Comparison of ENCODE assay signal across 1 cellular context in the genomic region with DNA sequence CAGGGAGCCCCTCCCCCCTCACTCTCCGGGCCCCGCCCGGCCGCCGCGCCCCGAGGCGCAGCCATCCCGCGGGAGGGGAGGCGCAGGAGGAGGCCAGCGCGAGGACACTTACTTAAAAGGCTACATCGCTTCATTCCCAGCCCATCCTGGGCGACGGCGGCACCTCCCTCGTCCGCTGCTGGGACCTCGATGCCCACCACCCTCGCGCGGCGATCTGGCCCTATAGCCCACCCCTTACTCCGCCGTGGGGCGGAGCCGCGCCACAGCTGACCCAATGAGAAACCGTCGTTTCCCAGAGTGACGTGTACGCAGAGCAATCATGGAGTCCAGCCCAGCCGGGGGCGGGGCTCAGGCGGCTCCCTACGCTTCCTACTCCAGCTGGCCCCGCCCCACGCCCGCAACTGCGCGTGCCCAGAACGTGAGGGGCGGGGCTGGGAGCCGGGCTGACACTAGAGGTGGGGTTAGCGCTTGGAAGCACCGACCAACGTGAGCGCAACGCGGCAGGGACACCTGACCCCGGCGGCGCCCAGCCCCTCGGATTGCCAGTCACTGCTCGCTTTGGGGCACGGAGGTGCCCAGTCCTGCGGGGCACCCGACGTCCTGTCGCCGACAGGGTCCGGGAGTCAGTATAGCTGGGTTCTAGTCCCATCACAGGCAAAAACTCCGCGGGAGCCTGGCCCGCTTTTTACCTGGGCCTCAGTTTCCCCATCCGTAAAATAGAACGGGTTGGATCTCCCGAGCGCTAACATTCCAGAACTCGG.
TF ChIP-seq lines count a peak whose summit lies in the region.

A gene (minus strand): TSS at position 222 of the 761 bp plus-strand sequence. CDS start 16,165 bp downstream, outside the sequence.

TF ChIP-seq in HepG2, 621 proteins besides CTCF, POLR2A, EP300 and RAD21 (continued from another document and continues in another):
- TF ChIP-seq, protein P1, sequence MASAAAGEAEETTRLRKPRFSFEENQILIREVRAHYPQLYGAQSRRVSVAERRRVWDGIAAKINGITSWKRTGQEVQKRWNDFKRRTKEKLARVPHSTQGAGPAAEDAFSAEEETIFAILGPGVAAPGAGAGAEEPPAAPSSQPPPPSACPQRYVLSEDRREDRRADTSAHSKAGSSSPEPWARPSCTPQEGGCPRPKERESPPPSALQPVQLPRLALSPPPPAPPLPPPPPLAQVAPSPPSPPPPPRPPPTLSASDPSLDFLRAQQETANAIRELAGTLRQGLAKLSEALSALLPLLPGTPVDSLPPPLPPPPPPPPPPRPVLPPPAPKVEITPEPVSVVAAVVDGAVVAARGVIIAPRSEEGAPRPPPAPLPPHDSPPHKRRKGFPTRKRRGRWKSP (CRISPR knock-in tag; IDR thresholded peaks at IDR 0.05) = peak; percentile 80
- TF ChIP-seq, protein P2, sequence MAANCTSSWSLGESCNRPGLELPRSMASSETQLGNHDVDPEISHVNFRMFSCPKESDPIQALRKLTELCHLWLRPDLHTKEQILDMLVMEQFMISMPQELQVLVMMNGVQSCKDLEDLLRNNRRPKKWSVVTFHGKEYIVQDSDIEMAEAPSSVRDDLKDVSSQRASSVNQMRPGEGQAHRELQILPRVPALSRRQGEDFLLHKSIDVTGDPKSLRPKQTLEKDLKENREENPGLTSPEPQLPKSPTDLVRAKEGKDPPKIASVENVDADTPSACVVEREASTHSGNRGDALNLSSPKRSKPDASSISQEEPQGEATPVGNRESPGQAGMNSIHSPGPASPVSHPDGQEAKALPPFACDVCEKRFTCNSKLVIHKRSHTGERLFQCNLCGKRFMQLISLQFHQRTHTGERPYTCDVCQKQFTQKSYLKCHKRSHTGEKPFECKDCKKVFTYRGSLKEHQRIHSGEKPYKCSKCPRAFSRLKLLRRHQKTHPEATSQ (CRISPR knock-in tag; IDR thresholded peaks at IDR 0.05; ENCODE audit: borderline replicate concordance) = no peak
- TF ChIP-seq, protein P3, sequence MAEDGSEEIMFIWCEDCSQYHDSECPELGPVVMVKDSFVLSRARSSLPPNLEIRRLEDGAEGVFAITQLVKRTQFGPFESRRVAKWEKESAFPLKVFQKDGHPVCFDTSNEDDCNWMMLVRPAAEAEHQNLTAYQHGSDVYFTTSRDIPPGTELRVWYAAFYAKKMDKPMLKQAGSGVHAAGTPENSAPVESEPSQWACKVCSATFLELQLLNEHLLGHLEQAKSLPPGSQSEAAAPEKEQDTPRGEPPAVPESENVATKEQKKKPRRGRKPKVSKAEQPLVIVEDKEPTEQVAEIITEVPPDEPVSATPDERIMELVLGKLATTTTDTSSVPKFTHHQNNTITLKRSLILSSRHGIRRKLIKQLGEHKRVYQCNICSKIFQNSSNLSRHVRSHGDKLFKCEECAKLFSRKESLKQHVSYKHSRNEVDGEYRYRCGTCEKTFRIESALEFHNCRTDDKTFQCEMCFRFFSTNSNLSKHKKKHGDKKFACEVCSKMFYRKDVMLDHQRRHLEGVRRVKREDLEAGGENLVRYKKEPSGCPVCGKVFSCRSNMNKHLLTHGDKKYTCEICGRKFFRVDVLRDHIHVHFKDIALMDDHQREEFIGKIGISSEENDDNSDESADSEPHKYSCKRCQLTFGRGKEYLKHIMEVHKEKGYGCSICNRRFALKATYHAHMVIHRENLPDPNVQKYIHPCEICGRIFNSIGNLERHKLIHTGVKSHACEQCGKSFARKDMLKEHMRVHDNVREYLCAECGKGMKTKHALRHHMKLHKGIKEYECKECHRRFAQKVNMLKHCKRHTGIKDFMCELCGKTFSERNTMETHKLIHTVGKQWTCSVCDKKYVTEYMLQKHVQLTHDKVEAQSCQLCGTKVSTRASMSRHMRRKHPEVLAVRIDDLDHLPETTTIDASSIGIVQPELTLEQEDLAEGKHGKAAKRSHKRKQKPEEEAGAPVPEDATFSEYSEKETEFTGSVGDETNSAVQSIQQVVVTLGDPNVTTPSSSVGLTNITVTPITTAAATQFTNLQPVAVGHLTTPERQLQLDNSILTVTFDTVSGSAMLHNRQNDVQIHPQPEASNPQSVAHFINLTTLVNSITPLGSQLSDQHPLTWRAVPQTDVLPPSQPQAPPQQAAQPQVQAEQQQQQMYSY (CRISPR knock-in tag; IDR thresholded peaks at IDR 0.05) = peak; percentile 27; the same call in 1 of the 2 replicates
- no peak for TF ChIP-seq KDM3A (CRISPR knock-in tag; IDR thresholded peaks at IDR 0.05; ENCODE audit: low read depth)
- peak; percentile 22; the same call in 1 of the 2 replicates for TF ChIP-seq GATA4 (IDR thresholded peaks at IDR 0.05; ENCODE audit: borderline replicate concordance, low read depth)
- TF ChIP-seq RXRA (CRISPR knock-in tag; IDR thresholded peaks at IDR 0.05) = no peak; the same call in 1 of the 2 replicates
- TF ChIP-seq, protein P4, sequence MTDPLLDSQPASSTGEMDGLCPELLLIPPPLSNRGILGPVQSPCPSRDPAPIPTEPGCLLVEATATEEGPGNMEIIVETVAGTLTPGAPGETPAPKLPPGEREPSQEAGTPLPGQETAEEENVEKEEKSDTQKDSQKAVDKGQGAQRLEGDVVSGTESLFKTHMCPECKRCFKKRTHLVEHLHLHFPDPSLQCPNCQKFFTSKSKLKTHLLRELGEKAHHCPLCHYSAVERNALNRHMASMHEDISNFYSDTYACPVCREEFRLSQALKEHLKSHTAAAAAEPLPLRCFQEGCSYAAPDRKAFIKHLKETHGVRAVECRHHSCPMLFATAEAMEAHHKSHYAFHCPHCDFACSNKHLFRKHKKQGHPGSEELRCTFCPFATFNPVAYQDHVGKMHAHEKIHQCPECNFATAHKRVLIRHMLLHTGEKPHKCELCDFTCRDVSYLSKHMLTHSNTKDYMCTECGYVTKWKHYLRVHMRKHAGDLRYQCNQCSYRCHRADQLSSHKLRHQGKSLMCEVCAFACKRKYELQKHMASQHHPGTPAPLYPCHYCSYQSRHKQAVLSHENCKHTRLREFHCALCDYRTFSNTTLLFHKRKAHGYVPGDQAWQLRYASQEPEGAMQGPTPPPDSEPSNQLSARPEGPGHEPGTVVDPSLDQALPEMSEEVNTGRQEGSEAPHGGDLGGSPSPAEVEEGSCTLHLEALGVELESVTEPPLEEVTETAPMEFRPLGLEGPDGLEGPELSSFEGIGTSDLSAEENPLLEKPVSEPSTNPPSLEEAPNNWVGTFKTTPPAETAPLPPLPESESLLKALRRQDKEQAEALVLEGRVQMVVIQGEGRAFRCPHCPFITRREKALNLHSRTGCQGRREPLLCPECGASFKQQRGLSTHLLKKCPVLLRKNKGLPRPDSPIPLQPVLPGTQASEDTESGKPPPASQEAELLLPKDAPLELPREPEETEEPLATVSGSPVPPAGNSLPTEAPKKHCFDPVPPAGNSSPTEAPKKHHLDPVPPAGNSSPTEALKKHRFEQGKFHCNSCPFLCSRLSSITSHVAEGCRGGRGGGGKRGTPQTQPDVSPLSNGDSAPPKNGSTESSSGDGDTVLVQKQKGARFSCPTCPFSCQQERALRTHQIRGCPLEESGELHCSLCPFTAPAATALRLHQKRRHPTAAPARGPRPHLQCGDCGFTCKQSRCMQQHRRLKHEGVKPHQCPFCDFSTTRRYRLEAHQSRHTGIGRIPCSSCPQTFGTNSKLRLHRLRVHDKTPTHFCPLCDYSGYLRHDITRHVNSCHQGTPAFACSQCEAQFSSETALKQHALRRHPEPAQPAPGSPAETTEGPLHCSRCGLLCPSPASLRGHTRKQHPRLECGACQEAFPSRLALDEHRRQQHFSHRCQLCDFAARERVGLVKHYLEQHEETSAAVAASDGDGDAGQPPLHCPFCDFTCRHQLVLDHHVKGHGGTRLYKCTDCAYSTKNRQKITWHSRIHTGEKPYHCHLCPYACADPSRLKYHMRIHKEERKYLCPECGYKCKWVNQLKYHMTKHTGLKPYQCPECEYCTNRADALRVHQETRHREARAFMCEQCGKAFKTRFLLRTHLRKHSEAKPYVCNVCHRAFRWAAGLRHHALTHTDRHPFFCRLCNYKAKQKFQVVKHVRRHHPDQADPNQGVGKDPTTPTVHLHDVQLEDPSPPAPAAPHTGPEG (CRISPR knock-in tag; IDR thresholded peaks at IDR 0.05) = peak; percentile 58; the same call in 1 of the 2 replicates
- 0 out of 2 replicates have a peak, but pooled peaks have one; percentile 18 for TF ChIP-seq TBP (CRISPR knock-in tag; IDR thresholded peaks at IDR 0.05)
- peak; percentile 54; the same call in 1 of the 2 replicates for TF ChIP-seq KDM2A (CRISPR knock-in tag; IDR thresholded peaks at IDR 0.05; ENCODE audit: borderline replicate concordance, low read depth)
- no peak for TF ChIP-seq ZFAT (CRISPR knock-in tag; conservative IDR thresholded peaks at IDR 0.05)
- TF ChIP-seq ISL2 (CRISPR knock-in tag; IDR thresholded peaks at IDR 0.05) = peak; percentile 22; the same call in 1 of the 2 replicates
- TF ChIP-seq ZNF335 (CRISPR knock-in tag; IDR thresholded peaks at IDR 0.05) = no peak
- TF ChIP-seq ATF7-NPFF (CRISPR knock-in tag; IDR thresholded peaks at IDR 0.05; ENCODE audit: low read depth) = no peak
- TF ChIP-seq THAP11 (CRISPR knock-in tag; IDR thresholded peaks at IDR 0.05) = 0 out of 2 replicates have a peak, but pooled peaks have one; percentile 15
- TF ChIP-seq, protein P5, sequence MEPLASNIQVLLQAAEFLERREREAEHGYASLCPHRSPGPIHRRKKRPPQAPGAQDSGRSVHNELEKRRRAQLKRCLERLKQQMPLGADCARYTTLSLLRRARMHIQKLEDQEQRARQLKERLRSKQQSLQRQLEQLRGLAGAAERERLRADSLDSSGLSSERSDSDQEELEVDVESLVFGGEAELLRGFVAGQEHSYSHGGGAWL (CRISPR knock-in tag; IDR thresholded peaks at IDR 0.05) = no peak
- TF ChIP-seq TGIF2 (CRISPR knock-in tag; IDR thresholded peaks at IDR 0.05) = no peak
- TF ChIP-seq MIXL1 (CRISPR knock-in tag; IDR thresholded peaks at IDR 0.05) = no peak
- TF ChIP-seq MTF2 (CRISPR knock-in tag; IDR thresholded peaks at IDR 0.05; ENCODE audit: borderline replicate concordance) = no peak
- TF ChIP-seq, protein P6, sequence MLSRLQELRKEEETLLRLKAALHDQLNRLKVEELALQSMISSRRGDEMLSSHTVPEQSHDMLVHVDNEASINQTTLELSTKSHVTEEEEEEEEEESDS (CRISPR knock-in tag; IDR thresholded peaks at IDR 0.05; ENCODE audit: borderline replicate concordance) = no peak
- TF ChIP-seq, protein P7, sequence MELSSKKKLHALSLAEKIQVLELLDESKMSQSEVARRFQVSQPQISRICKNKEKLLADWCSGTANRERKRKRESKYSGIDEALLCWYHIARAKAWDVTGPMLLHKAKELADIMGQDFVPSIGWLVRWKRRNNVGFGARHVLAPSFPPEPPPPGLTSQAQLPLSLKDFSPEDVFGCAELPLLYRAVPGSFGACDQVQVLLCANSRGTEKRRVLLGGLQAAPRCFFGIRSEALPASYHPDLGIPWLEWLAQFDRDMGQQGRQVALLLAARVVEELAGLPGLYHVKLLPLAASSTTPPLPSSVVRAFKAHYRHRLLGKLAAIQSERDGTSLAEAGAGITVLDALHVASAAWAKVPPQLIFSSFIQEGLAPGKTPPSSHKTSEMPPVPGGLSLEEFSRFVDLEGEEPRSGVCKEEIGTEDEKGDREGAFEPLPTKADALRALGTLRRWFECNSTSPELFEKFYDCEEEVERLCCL (CRISPR knock-in tag; IDR thresholded peaks at IDR 0.05; ENCODE audit: borderline replicate concordance) = no peak
- TF ChIP-seq RAD51 (IDR thresholded peaks at IDR 0.05; ENCODE audit: borderline replicate concordance) = no peak; the same call in 1 of the 2 replicates
- TF ChIP-seq EED (CRISPR knock-in tag; IDR thresholded peaks at IDR 0.05) = no peak
- TF ChIP-seq ZBTB20 (CRISPR knock-in tag; IDR thresholded peaks at IDR 0.05; ENCODE audit: borderline replicate concordance, low read depth) = peak; percentile 69; the same call in 1 of the 2 replicates
- peak; percentile 21; the same call in 1 of the 2 replicates for TF ChIP-seq ZNF629 (CRISPR knock-in tag; conservative IDR thresholded peaks at IDR 0.05)
- TF ChIP-seq, protein P8, sequence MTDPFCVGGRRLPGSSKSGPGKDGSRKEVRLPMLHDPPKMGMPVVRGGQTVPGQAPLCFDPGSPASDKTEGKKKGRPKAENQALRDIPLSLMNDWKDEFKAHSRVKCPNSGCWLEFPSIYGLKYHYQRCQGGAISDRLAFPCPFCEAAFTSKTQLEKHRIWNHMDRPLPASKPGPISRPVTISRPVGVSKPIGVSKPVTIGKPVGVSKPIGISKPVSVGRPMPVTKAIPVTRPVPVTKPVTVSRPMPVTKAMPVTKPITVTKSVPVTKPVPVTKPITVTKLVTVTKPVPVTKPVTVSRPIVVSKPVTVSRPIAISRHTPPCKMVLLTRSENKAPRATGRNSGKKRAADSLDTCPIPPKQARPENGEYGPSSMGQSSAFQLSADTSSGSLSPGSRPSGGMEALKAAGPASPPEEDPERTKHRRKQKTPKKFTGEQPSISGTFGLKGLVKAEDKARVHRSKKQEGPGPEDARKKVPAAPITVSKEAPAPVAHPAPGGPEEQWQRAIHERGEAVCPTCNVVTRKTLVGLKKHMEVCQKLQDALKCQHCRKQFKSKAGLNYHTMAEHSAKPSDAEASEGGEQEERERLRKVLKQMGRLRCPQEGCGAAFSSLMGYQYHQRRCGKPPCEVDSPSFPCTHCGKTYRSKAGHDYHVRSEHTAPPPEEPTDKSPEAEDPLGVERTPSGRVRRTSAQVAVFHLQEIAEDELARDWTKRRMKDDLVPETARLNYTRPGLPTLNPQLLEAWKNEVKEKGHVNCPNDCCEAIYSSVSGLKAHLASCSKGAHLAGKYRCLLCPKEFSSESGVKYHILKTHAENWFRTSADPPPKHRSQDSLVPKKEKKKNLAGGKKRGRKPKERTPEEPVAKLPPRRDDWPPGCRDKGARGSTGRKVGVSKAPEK (CRISPR knock-in tag; IDR thresholded peaks at IDR 0.05; ENCODE audit: borderline replicate concordance) = no peak
- no peak for TF ChIP-seq ZNF317 (CRISPR knock-in tag; IDR thresholded peaks at IDR 0.05)
